In genomic region chr12:24231298-24231697, GRCh38 we compare ENCODE assay signal across 17 cellular contexts.
DNase-seq lines count a peak whose midpoint lies in the region; ATAC-seq lines count a peak whose summit lies in the region.
"Had no signal": no experiment of that assay in that cellular context is flagged by ENCODE, and none has a peak within 500 bp of the region (broad histone marks: within the 10 kb centered on the region; RNA-seq: fewer than 3 reads in every experiment).

No MANE protein-coding gene starts in this region.

- H3K9me3 ChIP-seq in MG63, result peaks cover 2% of the 10 kb centered on the region; the same call in 1 of the 2 replicates
- H3K9me3 ChIP-seq: breast epithelium, stomach had no signal

- no peak for DNase-seq in activated naive CD4-positive, alpha-beta T cell treated with Interleukin-2 at 50 U/mL for 16 hours
- DNase-seq in MG63 (no peak), NCI-H226 (no peak), kidney tubule cell (ENCODE audit: low spot score) (no peak)
- DNase-seq: activated CD4-positive, alpha-beta T cell treated with anti-CD3 and anti-CD28 coated beads for 36 hours; DMS 273 treated with DMSO at 0.1 percent for 48 hours; effector CD4-positive, alpha-beta T cell; hypothalamus; NK-92 treated with Interleukin-12 subunit alpha and Interleukin-12 subunit beta, amount 100 ng/mL, for 24 hours; stomach had no signal

- H3K27me3 ChIP-seq in MG63, result no peaks in the 10 kb centered on the region
- H3K27me3 ChIP-seq: breast epithelium, stomach had no signal

- no peak overlapping the region for H3K4me3 ChIP-seq in MG63
- H3K4me3 ChIP-seq: breast epithelium, stomach had no signal

- no peaks in the 10 kb centered on the region for H3K36me3 ChIP-seq in MG63
- H3K36me3 ChIP-seq: breast epithelium, stomach had no signal

- ATAC-seq in GM18858 (IDR thresholded peaks at IDR 0.05; ENCODE audit: unreplicated experiment) (peak; percentile 76), GM21381 (IDR thresholded peaks at IDR 0.05; ENCODE audit: unreplicated experiment) (peak; percentile 79), HG02943 (IDR thresholded peaks at IDR 0.05; ENCODE audit: low read depth, unreplicated experiment) (peak; percentile 71), HG03469 (IDR thresholded peaks at IDR 0.05; ENCODE audit: unreplicated experiment) (peak; percentile 61)
- ATAC-seq: activated CD4-positive, alpha-beta T cell treated with anti-CD3 and anti-CD28 coated beads for 36 hours; left lobe of liver; Right ventricle myocardium inferior had no signal
